In the genomic region with DNA sequence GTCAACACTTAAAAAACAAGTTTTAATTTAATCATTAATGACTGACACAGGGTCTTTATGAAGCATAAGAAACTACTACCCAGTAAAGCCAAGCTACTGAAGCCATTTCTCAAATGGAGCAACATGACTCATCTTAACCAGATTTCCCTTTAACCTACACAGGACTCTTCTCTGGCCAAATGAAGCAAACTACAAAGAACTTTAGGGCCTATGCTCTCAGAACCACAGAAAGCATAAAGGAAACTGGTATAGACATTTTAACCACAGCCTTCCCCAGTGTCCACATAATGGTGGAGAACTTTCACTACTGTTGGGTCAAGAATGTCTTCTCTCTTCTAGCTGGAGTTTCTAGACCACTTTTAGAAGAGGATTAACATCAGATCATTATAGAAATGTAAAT, we compare ENCODE assay signal across 1 cellular context.
TF ChIP-seq lines count a peak whose summit lies in the region.

No MANE protein-coding gene starts in this region.

TF ChIP-seq in GM12878, 131 proteins besides CTCF, POLR2A, EP300 and RAD21:
- TF ChIP-seq LARP7 (IDR thresholded peaks at IDR 0.05) (no peak), EZH2 (IDR thresholded peaks at IDR 0.05; ENCODE audit: borderline replicate concordance, control insufficient read depth, low read depth, low read length) (no peak), DPF2 (IDR thresholded peaks at IDR 0.05) (0 out of 2 replicates have a peak, but pooled peaks have one; percentile 7), SMC3 (IDR thresholded peaks at IDR 0.05; ENCODE audit: borderline replicate concordance, low read length) (no peak), BCL11A (IDR thresholded peaks at IDR 0.05; ENCODE audit: low read depth, low read length) (0 out of 2 replicates have a peak, but pooled peaks have one; percentile 18), IKZF1 (conservative IDR thresholded peaks at IDR 0.05) (peak; percentile 44), YY1 (IDR thresholded peaks at IDR 0.05; ENCODE audit: low read depth, low read length) (0 out of 2 replicates have a peak, but pooled peaks have one; percentile 38), IKZF2 (IDR thresholded peaks at IDR 0.05) (peak; percentile 55 to 59; a peak in 3 of 4 replicates), ATF7 (IDR thresholded peaks at IDR 0.05; ENCODE audit: low read depth) (peak; percentile 50), RUNX3 (IDR thresholded peaks at IDR 0.05; ENCODE audit: low read length) (peak; percentile 92), BHLHE40 (IDR thresholded peaks at IDR 0.05; ENCODE audit: borderline replicate concordance in 1 of 2, low read depth in 2 of 2, low read length in 1 of 2) (0 out of 4 replicates have a peak, but pooled peaks of 1 of the 2 experiments have one; percentile 22), MTA2 (IDR thresholded peaks at IDR 0.05; ENCODE audit: low read depth) (peak; percentile 28; the same call in 1 of the 2 replicates), NFIC (IDR thresholded peaks at IDR 0.05; ENCODE audit: low read depth, low read length) (peak; percentile 71), NR2F1 (conservative IDR thresholded peaks at IDR 0.05) (peak; percentile 67)
- TF ChIP-seq, protein P1, sequence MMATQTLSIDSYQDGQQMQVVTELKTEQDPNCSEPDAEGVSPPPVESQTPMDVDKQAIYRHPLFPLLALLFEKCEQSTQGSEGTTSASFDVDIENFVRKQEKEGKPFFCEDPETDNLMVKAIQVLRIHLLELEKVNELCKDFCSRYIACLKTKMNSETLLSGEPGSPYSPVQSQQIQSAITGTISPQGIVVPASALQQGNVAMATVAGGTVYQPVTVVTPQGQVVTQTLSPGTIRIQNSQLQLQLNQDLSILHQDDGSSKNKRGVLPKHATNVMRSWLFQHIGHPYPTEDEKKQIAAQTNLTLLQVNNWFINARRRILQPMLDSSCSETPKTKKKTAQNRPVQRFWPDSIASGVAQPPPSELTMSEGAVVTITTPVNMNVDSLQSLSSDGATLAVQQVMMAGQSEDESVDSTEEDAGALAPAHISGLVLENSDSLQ (IDR thresholded peaks at IDR 0.05), result peak; percentile 47; the same call in 1 of the 2 replicates
- TF ChIP-seq, protein P2, sequence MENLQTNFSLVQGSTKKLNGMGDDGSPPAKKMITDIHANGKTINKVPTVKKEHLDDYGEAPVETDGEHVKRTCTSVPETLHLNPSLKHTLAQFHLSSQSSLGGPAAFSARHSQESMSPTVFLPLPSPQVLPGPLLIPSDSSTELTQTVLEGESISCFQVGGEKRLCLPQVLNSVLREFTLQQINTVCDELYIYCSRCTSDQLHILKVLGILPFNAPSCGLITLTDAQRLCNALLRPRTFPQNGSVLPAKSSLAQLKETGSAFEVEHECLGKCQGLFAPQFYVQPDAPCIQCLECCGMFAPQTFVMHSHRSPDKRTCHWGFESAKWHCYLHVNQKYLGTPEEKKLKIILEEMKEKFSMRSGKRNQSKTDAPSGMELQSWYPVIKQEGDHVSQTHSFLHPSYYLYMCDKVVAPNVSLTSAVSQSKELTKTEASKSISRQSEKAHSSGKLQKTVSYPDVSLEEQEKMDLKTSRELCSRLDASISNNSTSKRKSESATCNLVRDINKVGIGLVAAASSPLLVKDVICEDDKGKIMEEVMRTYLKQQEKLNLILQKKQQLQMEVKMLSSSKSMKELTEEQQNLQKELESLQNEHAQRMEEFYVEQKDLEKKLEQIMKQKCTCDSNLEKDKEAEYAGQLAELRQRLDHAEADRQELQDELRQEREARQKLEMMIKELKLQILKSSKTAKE (IDR thresholded peaks at IDR 0.05; ENCODE audit: low read depth, poor library complexity, severe bottlenecking), result peak; percentile 80
- TF ChIP-seq, protein P3, sequence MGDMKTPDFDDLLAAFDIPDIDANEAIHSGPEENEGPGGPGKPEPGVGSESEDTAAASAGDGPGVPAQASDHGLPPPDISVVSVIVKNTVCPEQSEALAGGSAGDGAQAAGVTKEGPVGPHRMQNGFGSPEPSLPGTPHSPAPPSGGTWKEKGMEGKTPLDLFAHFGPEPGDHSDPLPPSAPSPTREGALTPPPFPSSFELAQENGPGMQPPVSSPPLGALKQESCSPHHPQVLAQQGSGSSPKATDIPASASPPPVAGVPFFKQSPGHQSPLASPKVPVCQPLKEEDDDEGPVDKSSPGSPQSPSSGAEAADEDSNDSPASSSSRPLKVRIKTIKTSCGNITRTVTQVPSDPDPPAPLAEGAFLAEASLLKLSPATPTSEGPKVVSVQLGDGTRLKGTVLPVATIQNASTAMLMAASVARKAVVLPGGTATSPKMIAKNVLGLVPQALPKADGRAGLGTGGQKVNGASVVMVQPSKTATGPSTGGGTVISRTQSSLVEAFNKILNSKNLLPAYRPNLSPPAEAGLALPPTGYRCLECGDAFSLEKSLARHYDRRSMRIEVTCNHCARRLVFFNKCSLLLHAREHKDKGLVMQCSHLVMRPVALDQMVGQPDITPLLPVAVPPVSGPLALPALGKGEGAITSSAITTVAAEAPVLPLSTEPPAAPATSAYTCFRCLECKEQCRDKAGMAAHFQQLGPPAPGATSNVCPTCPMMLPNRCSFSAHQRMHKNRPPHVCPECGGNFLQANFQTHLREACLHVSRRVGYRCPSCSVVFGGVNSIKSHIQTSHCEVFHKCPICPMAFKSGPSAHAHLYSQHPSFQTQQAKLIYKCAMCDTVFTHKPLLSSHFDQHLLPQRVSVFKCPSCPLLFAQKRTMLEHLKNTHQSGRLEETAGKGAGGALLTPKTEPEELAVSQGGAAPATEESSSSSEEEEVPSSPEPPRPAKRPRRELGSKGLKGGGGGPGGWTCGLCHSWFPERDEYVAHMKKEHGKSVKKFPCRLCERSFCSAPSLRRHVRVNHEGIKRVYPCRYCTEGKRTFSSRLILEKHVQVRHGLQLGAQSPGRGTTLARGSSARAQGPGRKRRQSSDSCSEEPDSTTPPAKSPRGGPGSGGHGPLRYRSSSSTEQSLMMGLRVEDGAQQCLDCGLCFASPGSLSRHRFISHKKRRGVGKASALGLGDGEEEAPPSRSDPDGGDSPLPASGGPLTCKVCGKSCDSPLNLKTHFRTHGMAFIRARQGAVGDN (IDR thresholded peaks at IDR 0.05), result no peak
